ENCODE assay signal across 19 cellular contexts in genomic region chr9:27503623-27504022, GRCh38. TPM values are rescaled to one million over a fixed set of nuclear protein-coding genes. Genes with fewer than 3 reads are reported as not detected.
DNase-seq lines count a peak whose midpoint lies in the region; ATAC-seq and TF ChIP-seq lines count a peak whose summit lies in the region.
"Had no signal": no experiment of that assay in that cellular context is flagged by ENCODE, and none has a peak within 500 bp of the region (broad histone marks: within the 10 kb centered on the region; RNA-seq: fewer than 3 reads in every experiment).

No MANE protein-coding gene starts in this region.

- intact Hi-C loops in dendritic cell treated with granulocyte-macrophage colony-stimulating factor and Interleukin-4, amounts not matched to agents 40 ng/mL and 50 ng/mL, for 4 days (cut with micrococcal nuclease): no loop called here

- no peaks in the 10 kb centered on the region for H3K27me3 Mint-ChIP-seq in H9 (ENCODE audit: low read depth)
- H3K27me3 Mint-ChIP-seq in dendritic cell treated with granulocyte-macrophage colony-stimulating factor and Interleukin-4, amounts not matched to agents 40 ng/mL and 50 ng/mL, for 4 days: no peaks in the 10 kb centered on the region
- H3K27me3 Mint-ChIP-seq in naive B cell: no peaks in the 10 kb centered on the region
- H3K27me3 Mint-ChIP-seq in stimulated activated memory B cell treated with anti-CD40 and anti-IgM and Interleukin-4, amounts not matched to agents 10 μg/mL and 1 μg/mL and 100 μg/mL, for 72 hours: no peaks in the 10 kb centered on the region
- H3K27me3 Mint-ChIP-seq: CD4-positive, alpha-beta T cell had no signal

- H3K9me3 ChIP-seq in H9 (ENCODE audit: control insufficient read depth, low read depth, low read length): no peaks in the 10 kb centered on the region
- H3K9me3 ChIP-seq: HAP-1 had no signal

- H2BK20ac ChIP-seq in H9 (ENCODE audit: low read depth, low read length, poor library complexity, severe bottlenecking): no peak overlapping the region

- H2AK5ac ChIP-seq in H9 (ENCODE audit: insufficient read length, low read length): no peak overlapping the region

- H3K4me2 ChIP-seq in H9 (ENCODE audit: insufficient read depth, insufficient read length, low read length): no peak overlapping the region

- H3K56ac ChIP-seq in H9 (ENCODE audit: insufficient read length, low read depth, low read length): no peak overlapping the region

- H3K27ac Mint-ChIP-seq in H9 (no peak overlapping the region), naive B cell (peak overlapping the region in 5 of 6 donors; percentile 5 to 86 (median 39))
- peak overlapping the region; percentile 15 for H3K27ac Mint-ChIP-seq in dendritic cell treated with granulocyte-macrophage colony-stimulating factor and Interleukin-4, amounts not matched to agents 40 ng/mL and 50 ng/mL, for 4 days
- H3K27ac Mint-ChIP-seq in stimulated activated memory B cell treated with anti-CD40 and anti-IgM and Interleukin-4, amounts not matched to agents 10 μg/mL and 1 μg/mL and 100 μg/mL, for 72 hours: peak overlapping the region; percentile 68
- H3K27ac Mint-ChIP-seq: CD4-positive, alpha-beta T cell had no signal

- WGBS in H9 (ENCODE audit: extremely low coverage, insufficient read length, low lambda C conversion rate): no CpG with 5 or more reads among the region's 4 CpGs

- no peaks in the 10 kb centered on the region for H4K20me1 ChIP-seq in H9 (ENCODE audit: control insufficient read depth, insufficient read depth, insufficient read length)

- H3K14ac ChIP-seq in H9 (ENCODE audit: insufficient read depth, low read length): no peak overlapping the region

- H3K27ac ChIP-seq in H9 (ENCODE audit: insufficient read length, low read depth, low read length): no peak overlapping the region
- H3K27ac ChIP-seq in caudate nucleus (ENCODE audit: low read depth, low read length): no peak overlapping the region
- H3K27ac ChIP-seq: GM23248, HL-60 had no signal

- H4K8ac ChIP-seq in H9 (replicated peaks; ENCODE audit: insufficient read length, low read depth, low read length): no peak overlapping the region

- no peaks in the 10 kb centered on the region for H3K79me2 ChIP-seq in H9 (ENCODE audit: insufficient read depth, low read length)

- H3K36me3 Mint-ChIP-seq in H9 (ENCODE audit: insufficient read depth in 1 of 3, low read depth in 3 of 3) (peaks cover 13 to 17% (median 14%) of the 10 kb centered on the region in 3 experiments), naive B cell (peaks cover 12 to 16% of the 10 kb centered on the region in 2 donors)
- peaks cover 41% of the 10 kb centered on the region for H3K36me3 Mint-ChIP-seq in dendritic cell treated with granulocyte-macrophage colony-stimulating factor and Interleukin-4, amounts not matched to agents 40 ng/mL and 50 ng/mL, for 4 days (ENCODE audit: low read depth)
- peaks cover 19% of the 10 kb centered on the region for H3K36me3 Mint-ChIP-seq in stimulated activated memory B cell treated with anti-CD40 and anti-IgM and Interleukin-4, amounts not matched to agents 10 μg/mL and 1 μg/mL and 100 μg/mL, for 72 hours

- no peak overlapping the region for H3K18ac ChIP-seq in H9 (ENCODE audit: insufficient read length, low read depth, low read length)

- H2BK5ac ChIP-seq in H9 (ENCODE audit: insufficient read length, low read length): no peak overlapping the region

- no peaks in the 10 kb centered on the region for H3K27me3 ChIP-seq in H9 (ENCODE audit: insufficient read depth, low read length)

- H3K4me3 Mint-ChIP-seq in H9 (no peak overlapping the region), naive B cell (no peak overlapping the region)
- H3K4me3 Mint-ChIP-seq in dendritic cell treated with granulocyte-macrophage colony-stimulating factor and Interleukin-4, amounts not matched to agents 40 ng/mL and 50 ng/mL, for 4 days: no peak overlapping the region
- H3K4me3 Mint-ChIP-seq in stimulated activated memory B cell treated with anti-CD40 and anti-IgM and Interleukin-4, amounts not matched to agents 10 μg/mL and 1 μg/mL and 100 μg/mL, for 72 hours: no peak overlapping the region
- H3K4me3 Mint-ChIP-seq: CD4-positive, alpha-beta T cell had no signal

- H4K5ac ChIP-seq in H9 (ENCODE audit: insufficient read length, low read depth, low read length): no peak overlapping the region

- no peak for ATAC-seq in naive B cell (ENCODE audit: low read depth in 2 of 2)
- no peak for ATAC-seq in stimulated activated memory B cell treated with anti-CD40 and anti-IgM and Interleukin-4, amounts not matched to agents 10 μg/mL and 1 μg/mL and 100 μg/mL, for 72 hours

- H3K4me1 Mint-ChIP-seq in H9 (peaks cover 26 to 34% of the 10 kb centered on the region in 2 experiments), naive B cell (peaks cover 55 to 66% (median 64%) of the 10 kb centered on the region in 3 donors)
- peaks cover 70% of the 10 kb centered on the region for H3K4me1 Mint-ChIP-seq in dendritic cell treated with granulocyte-macrophage colony-stimulating factor and Interleukin-4, amounts not matched to agents 40 ng/mL and 50 ng/mL, for 4 days (ENCODE audit: low read depth)
- H3K4me1 Mint-ChIP-seq in stimulated activated memory B cell treated with anti-CD40 and anti-IgM and Interleukin-4, amounts not matched to agents 10 μg/mL and 1 μg/mL and 100 μg/mL, for 72 hours: peaks cover 56% of the 10 kb centered on the region

- H3K23me2 ChIP-seq in H9 (ENCODE audit: insufficient read length, low read depth, low read length, poor library complexity, severe bottlenecking): no peaks in the 10 kb centered on the region

- H3T11ph ChIP-seq in H9 (ENCODE audit: low read length): no peak overlapping the region

- H3K9me3 Mint-ChIP-seq in H9 (peaks cover 2 to 8% of the 10 kb centered on the region in 2 experiments; a peak in 2 of 5 replicates), naive B cell (peaks cover 0 to 3% (median 0%) of the 10 kb centered on the region in 7 donors)
- H3K9me3 Mint-ChIP-seq in dendritic cell treated with granulocyte-macrophage colony-stimulating factor and Interleukin-4, amounts not matched to agents 40 ng/mL and 50 ng/mL, for 4 days: no peaks in the 10 kb centered on the region
- H3K9me3 Mint-ChIP-seq in stimulated activated memory B cell treated with anti-CD40 and anti-IgM and Interleukin-4, amounts not matched to agents 10 μg/mL and 1 μg/mL and 100 μg/mL, for 72 hours: peaks cover 2% of the 10 kb centered on the region
- H3K9me3 Mint-ChIP-seq: CD4-positive, alpha-beta T cell had no signal

- no peaks in the 10 kb centered on the region for H3K79me1 ChIP-seq in H9 (ENCODE audit: insufficient read depth, low read depth, low read length, poor library complexity, severe bottlenecking)

- no peak for TF ChIP-seq CTCF in H9 (conservative IDR thresholded peaks at IDR 0.05)

- no peak for DNase-seq in H9
- DNase-seq in naive B cell: no peak
- DNase-seq in DMS153 (lab: John Stamatoyannopoulos, UW): no peak
- DNase-seq in activated CD4-positive, alpha-beta T cell treated with anti-CD3 and anti-CD28 coated beads for 4 hours: no peak
- DNase-seq in caudate nucleus (lab: John Stamatoyannopoulos, UW): no peak
- DNase-seq in activated CD4-positive, alpha-beta T cell treated with anti-CD3 and anti-CD28 coated beads for 48 hours: no peak
- DNase-seq: ACHN; Calu3; CD4-positive, alpha-beta T cell; DMS 273 treated with DMSO at 0.1 percent for 48 hours; DMS79; GM23248 had no signal

- no peak overlapping the region for H2BK12ac ChIP-seq in H9 (ENCODE audit: insufficient read length, low read depth, low read length)

- no peak overlapping the region for H3K4ac ChIP-seq in H9 (ENCODE audit: low read depth, low read length)

- H3K23ac ChIP-seq in H9 (ENCODE audit: insufficient read length, low read depth, low read length): no peak overlapping the region

- H2BK120ac ChIP-seq in H9 (ENCODE audit: low read depth, low read length, poor library complexity, severe bottlenecking): no peak overlapping the region

- peaks cover 3% of the 10 kb centered on the region; the same call in 1 of the 2 replicates for H3K4me1 ChIP-seq in H9 (ENCODE audit: insufficient read depth, low read length)

- H3K9ac ChIP-seq in H9 (ENCODE audit: extremely low read depth, insufficient read length, low read length): peak overlapping the region; percentile 19
- H3K9ac ChIP-seq: GM23248 had no signal

- no peak overlapping the region for H2AFZ ChIP-seq in H9 (ENCODE audit: low read length)
- H2AFZ ChIP-seq: GM23248 had no signal

- no peak overlapping the region for H4K91ac ChIP-seq in H9 (ENCODE audit: insufficient read length, low read depth, low read length)

- no peak overlapping the region for H2BK15ac ChIP-seq in H9 (ENCODE audit: low read depth, low read length)

RNA-seq across cellular contexts. Expression of gene IFNK, which starts 20.5 kb away (rescaled TPM):
- not detected in 2 replicates for total RNA-seq in H9 (2021)
- not detected for polyA plus RNA-seq in naive B cell (ENCODE audit: low read depth in 6 of 6)
- total RNA-seq: A172; Calu3; CD4-positive, alpha-beta T cell; G401; GM12878; GM23248 had no signal
- polyA plus RNA-seq: GM23248 had no signal

RNA-seq across cellular contexts. Expression of gene MOB3B, which starts 26.0 kb away (rescaled TPM):
- total RNA-seq in H9 (2021): 9.8 and 10.6 TPM in 2 replicates
- 10 to 100 TPM in 5 of 6 donors, 1 to 10 TPM in 1; 9.5 to 19.8 (median 15.7) TPM for polyA plus RNA-seq in naive B cell (ENCODE audit: low read depth in 6 of 6)
- total RNA-seq: G401, GM23248 had no signal

Comparison
In these comparisons a context has a peak if more than half of its experiments do, and no peak if none do; other contexts are left out.
1. H3K27ac Mint-ChIP-seq: peak in dendritic cell treated with granulocyte-macrophage colony-stimulating factor and Interleukin-4, amounts not matched to agents 40 ng/mL and 50 ng/mL, for 4 days (single experiment), naive B cell (5 of 6) and stimulated activated memory B cell treated with anti-CD40 and anti-IgM and Interleukin-4, amounts not matched to agents 10 μg/mL and 1 μg/mL and 100 μg/mL, for 72 hours (single experiment); none in H9 (0 of 3).